ENCODE assay signal across 15 cellular contexts in the genomic region with DNA sequence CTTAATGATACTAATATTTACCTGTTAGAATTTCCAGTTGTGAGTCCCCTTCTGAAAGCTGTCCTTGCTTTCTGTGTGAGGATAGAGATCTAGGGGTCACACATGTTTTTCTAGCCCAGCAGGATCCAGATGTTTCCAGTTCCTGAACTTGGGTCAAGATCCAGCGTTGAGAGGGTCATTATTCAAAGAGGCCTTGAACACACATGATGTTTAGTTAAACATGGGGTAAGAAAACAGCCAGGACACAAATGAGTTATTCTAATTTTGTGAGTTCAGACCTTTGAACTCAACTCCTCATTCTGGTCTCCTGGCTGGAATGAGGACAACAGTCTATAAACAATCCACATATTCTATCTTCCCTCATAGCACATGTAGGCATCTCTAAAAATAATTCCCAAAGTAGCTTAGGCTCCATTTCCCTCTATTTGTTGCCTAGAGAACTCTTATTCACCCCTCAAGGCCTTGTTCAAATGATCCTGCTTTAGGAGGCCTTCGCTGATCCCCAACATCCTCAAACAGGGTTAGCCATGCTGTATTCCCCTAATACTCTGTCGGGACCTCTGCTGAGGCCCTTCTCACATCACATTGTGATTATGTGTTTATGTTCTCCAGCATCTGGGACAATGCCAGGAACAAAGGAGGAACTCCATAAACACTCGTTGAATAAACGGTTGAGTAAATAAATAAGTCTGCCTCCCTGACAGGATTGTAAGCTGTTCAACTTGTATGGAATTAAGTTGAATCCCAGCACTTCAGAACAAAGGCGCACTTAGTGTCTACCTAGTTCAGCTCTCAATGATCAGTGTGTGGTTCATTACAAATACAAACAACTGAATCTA. TPM values are rescaled to one million over a fixed set of nuclear protein-coding genes. Genes with fewer than 3 reads are reported as not detected.
DNase-seq lines count a peak whose midpoint lies in the region; ATAC-seq and TF ChIP-seq lines count a peak whose summit lies in the region.
"Had no signal": no experiment of that assay in that cellular context is flagged by ENCODE, and none has a peak within 500 bp of the region (broad histone marks: within the 10 kb centered on the region; RNA-seq: fewer than 3 reads in every experiment).

No MANE protein-coding gene starts in this region.

- H3K9me3 Mint-ChIP-seq in endothelial cell (ENCODE audit: unreplicated experiment), result no peaks in the 10 kb centered on the region
- H3K9me3 Mint-ChIP-seq: activated CD4-positive, alpha-beta T cell treated with anti-CD3 and anti-CD28 coated beads, Interleukin-2, amount 10 ng/mL, durations not matched to agents 24 days and 14 days had no signal

- peak overlapping the region; percentile 33 for H3K4me3 Mint-ChIP-seq in endothelial cell (ENCODE audit: unreplicated experiment)
- H3K4me3 Mint-ChIP-seq: activated CD4-positive, alpha-beta T cell treated with anti-CD3 and anti-CD28 coated beads, Interleukin-2, amount 10 ng/mL, durations not matched to agents 24 days and 14 days; B cell had no signal

- DNase-seq in DMS53 (lab: John Stamatoyannopoulos, UW) (peak; percentile 67), DMS53 treated with DMSO at 0.1 percent for 48 hours (lab: John Stamatoyannopoulos, UW; ENCODE audit: unreplicated experiment) (no peak), NCI-H2227 treated with DMSO at 0.1 percent for 48 hours (lab: John Stamatoyannopoulos, UW) (peak; percentile 22), endothelial cell (ENCODE audit: low spot score) (no peak), sciatic nerve (ENCODE audit: low spot score) (no peak), NCI-H1092 (lab: John Stamatoyannopoulos, UW) (no peak)
- DNase-seq in activated effector memory CD4-positive, alpha-beta T cell treated with anti-CD3 and anti-CD28 coated beads, Interleukin-2, amount 50 U/mL, for 16 hours, result no peak
- DNase-seq: activated CD4-positive, alpha-beta T cell treated with anti-CD3 and anti-CD28 coated beads, Interleukin-2, amount 10 ng/mL, durations not matched to agents 24 days and 14 days; activated naive CD4-positive, alpha-beta T cell treated with Interleukin-2 at 50 U/mL for 16 hours; Calu3; kidney; NCI-H1694 treated with DMSO at 0.1 percent for 48 hours; stimulated activated CD4-positive, alpha-beta T cell treated with anti-CD3 and anti-CD28 coated beads, Interleukin-12 subunit alpha, Interleukin-12 subunit beta, amount 100 ng/mL, for 4 hours had no signal

- H3K36me3 Mint-ChIP-seq in endothelial cell (ENCODE audit: low read depth, unreplicated experiment), result peaks cover 5% of the 10 kb centered on the region

- H3K27ac Mint-ChIP-seq in endothelial cell (ENCODE audit: unreplicated experiment), result peak overlapping the region; percentile 97
- H3K27ac Mint-ChIP-seq: activated CD4-positive, alpha-beta T cell treated with anti-CD3 and anti-CD28 coated beads, Interleukin-2, amount 10 ng/mL, durations not matched to agents 24 days and 14 days; B cell had no signal

- H3K27me3 Mint-ChIP-seq in endothelial cell (ENCODE audit: unreplicated experiment), result peaks cover 5% of the 10 kb centered on the region
- H3K27me3 Mint-ChIP-seq: activated CD4-positive, alpha-beta T cell treated with anti-CD3 and anti-CD28 coated beads, Interleukin-2, amount 10 ng/mL, durations not matched to agents 24 days and 14 days had no signal

- peak; percentile 89 for ATAC-seq in sciatic nerve
- ATAC-seq in GM18520 (IDR thresholded peaks at IDR 0.05; ENCODE audit: unreplicated experiment), result no peak

- peaks cover 43% of the 10 kb centered on the region for H3K4me1 Mint-ChIP-seq in endothelial cell (ENCODE audit: unreplicated experiment)
- H3K4me1 Mint-ChIP-seq: B cell had no signal

- intact Hi-C loops in sciatic nerve (cut with DNase I), result no loop called here

- no peak for TF ChIP-seq CTCF in endothelial cell (IDR thresholded peaks at IDR 0.05; ENCODE audit: unreplicated experiment)

RNA-seq across cellular contexts. Expression of gene KCNN3, which starts 15.0 kb away (rescaled TPM):
- total RNA-seq in endothelial cell (ENCODE audit: unreplicated experiment) (17.3 TPM), sciatic nerve (1.8 TPM)
- total RNA-seq: Calu3 had no signal

RNA-seq across cellular contexts. Expression of gene PMVK, which starts 51.4 kb away (rescaled TPM):
- total RNA-seq in endothelial cell (ENCODE audit: unreplicated experiment) (26.7 TPM), sciatic nerve (30.4 TPM)

Comparison
In these comparisons a context has a peak if more than half of its experiments do, and no peak if none do; other contexts are left out.
1. DNase-seq: peak in DMS53 (single experiment) and NCI-H2227 treated with DMSO at 0.1 percent for 48 hours (single experiment); none in DMS53 treated with DMSO at 0.1 percent for 48 hours (single experiment), endothelial cell (single experiment), sciatic nerve (single experiment), NCI-H1092 (single experiment) and activated effector memory CD4-positive, alpha-beta T cell treated with anti-CD3 and anti-CD28 coated beads, Interleukin-2, amount 50 U/mL, for 16 hours (single experiment).